Comparison of ENCODE assay signal across 20 cellular contexts in genomic region chr10:550665-551460, GRCh38.
"Had no signal": no experiment of that assay in that cellular context is flagged by ENCODE, and none has a peak within 500 bp of the region (broad histone marks: within the 10 kb centered on the region; RNA-seq: fewer than 3 reads in every experiment).

No MANE protein-coding gene starts in this region.

- H3K4me3 ChIP-seq: lower lobe of right lung, transverse colon, uterus had no signal

- ATAC-seq: foreskin keratinocyte, lower lobe of right lung had no signal

- H3K27ac ChIP-seq: foreskin keratinocyte, lower lobe of right lung had no signal

- H3K4me1 ChIP-seq: uterus had no signal

- H3K9me3 ChIP-seq: lower lobe of right lung, transverse colon, uterus had no signal

- H3K27ac Mint-ChIP-seq: activated CD4-positive, alpha-beta memory T cell treated with anti-CD3 and anti-CD28 coated beads for 36 hours; activated naive CD4-positive, alpha-beta T cell treated with anti-CD3 and anti-CD28 coated beads for 36 hours; activated naive CD8-positive, alpha-beta T cell treated with anti-CD3 and anti-CD28 coated beads, Interleukin-2, amount 10 ng/mL, durations not matched to agents 7 days and 5 days; dendritic cell treated with granulocyte-macrophage colony-stimulating factor and Interleukin-4, amounts not matched to agents 40 ng/mL and 50 ng/mL, for 4 days; mesothelial cell of epicardium; nephron; T-helper 1 cell treated with Interleukin-12 subunit alpha and Interleukin-12 subunit beta and Interleukin-4 antibody, amounts not matched to agents 30 μg/mL and 1 μg/mL, for 36 hours had no signal

- H3K4me1 Mint-ChIP-seq: activated naive CD8-positive, alpha-beta T cell treated with anti-CD3 and anti-CD28 coated beads, Interleukin-2, amount 10 ng/mL, durations not matched to agents 7 days and 5 days had no signal

- H3K9me3 Mint-ChIP-seq: activated CD4-positive, alpha-beta memory T cell treated with anti-CD3 and anti-CD28 coated beads for 36 hours; activated naive CD4-positive, alpha-beta T cell treated with anti-CD3 and anti-CD28 coated beads for 36 hours; activated naive CD8-positive, alpha-beta T cell treated with anti-CD3 and anti-CD28 coated beads, Interleukin-2, amount 10 ng/mL, durations not matched to agents 7 days and 5 days; dendritic cell treated with granulocyte-macrophage colony-stimulating factor and Interleukin-4, amounts not matched to agents 40 ng/mL and 50 ng/mL, for 4 days; mesothelial cell of epicardium; nephron; T-helper 1 cell treated with Interleukin-12 subunit alpha and Interleukin-12 subunit beta and Interleukin-4 antibody, amounts not matched to agents 30 μg/mL and 1 μg/mL, for 36 hours had no signal

- H3K36me3 Mint-ChIP-seq: activated CD4-positive, alpha-beta memory T cell treated with anti-CD3 and anti-CD28 coated beads for 36 hours; activated naive CD8-positive, alpha-beta T cell treated with anti-CD3 and anti-CD28 coated beads, Interleukin-2, amount 10 ng/mL, durations not matched to agents 7 days and 5 days; mesothelial cell of epicardium had no signal

- H3K36me3 ChIP-seq: lower lobe of right lung, transverse colon, uterus had no signal

- H3K4me3 Mint-ChIP-seq: activated CD4-positive, alpha-beta memory T cell treated with anti-CD3 and anti-CD28 coated beads for 36 hours; activated naive CD4-positive, alpha-beta T cell treated with anti-CD3 and anti-CD28 coated beads for 36 hours; activated naive CD8-positive, alpha-beta T cell treated with anti-CD3 and anti-CD28 coated beads, Interleukin-2, amount 10 ng/mL, durations not matched to agents 7 days and 5 days; dendritic cell treated with granulocyte-macrophage colony-stimulating factor and Interleukin-4, amounts not matched to agents 40 ng/mL and 50 ng/mL, for 4 days; mesothelial cell of epicardium; nephron; T-helper 1 cell treated with Interleukin-12 subunit alpha and Interleukin-12 subunit beta and Interleukin-4 antibody, amounts not matched to agents 30 μg/mL and 1 μg/mL, for 36 hours had no signal

- H3K27me3 ChIP-seq: foreskin keratinocyte, transverse colon, uterus had no signal

- DNase-seq: activated CD4-positive, alpha-beta memory T cell treated with anti-CD3 and anti-CD28 coated beads for 36 hours; activated CD4-positive, alpha-beta T cell treated with anti-CD3 and anti-CD28 coated beads for 48 hours; activated effector memory CD4-positive, alpha-beta T cell treated with Interleukin-2 at 50 U/mL for 16 hours; activated naive CD4-positive, alpha-beta T cell treated with anti-CD3 and anti-CD28 coated beads for 36 hours; activated naive CD8-positive, alpha-beta T cell treated with anti-CD3 and anti-CD28 coated beads, Interleukin-2, amount 10 ng/mL, durations not matched to agents 7 days and 5 days; activated T-cell treated with anti-CD3 and anti-CD28 coated beads, Interleukin-2, amount 50 U/mL, for 48 hours; amniotic stem cell; effector CD4-positive, alpha-beta T cell; erythroblast; foreskin keratinocyte; kidney; lower lobe of right lung; stimulated activated CD4-positive, alpha-beta T cell treated with anti-CD3 and anti-CD28 coated beads, Interleukin-12 subunit alpha, Interleukin-12 subunit beta, amount 100 ng/mL, for 4 hours; stimulated activated CD4-positive, alpha-beta T cell treated with anti-CD3 and anti-CD28 coated beads, Interleukin-4, amount 100 ng/mL, for 4 hours; transverse colon; uterus had no signal
